In the genomic region with DNA sequence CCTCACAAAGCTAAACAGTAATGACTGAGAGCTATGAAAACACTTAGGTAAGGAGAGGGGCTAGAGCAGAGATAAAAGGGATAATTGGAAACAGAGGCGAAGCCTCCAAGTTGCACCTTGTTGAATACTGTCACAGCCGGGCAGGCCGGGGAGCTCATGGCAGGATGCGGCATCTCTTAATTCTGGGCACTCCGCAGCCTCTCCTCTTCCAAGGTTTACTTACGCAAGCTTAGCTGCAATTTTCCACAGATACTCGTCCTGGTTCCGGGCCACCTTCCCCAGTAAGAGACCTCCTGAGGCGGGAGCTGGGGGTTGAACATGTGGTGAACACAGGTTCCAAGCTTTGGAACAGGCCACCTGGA, we compare ENCODE assay signal across 1 cellular context.
TF ChIP-seq lines count a peak whose summit lies in the region.

No MANE protein-coding gene starts in this region.

TF ChIP-seq in H1, 55 proteins besides CTCF, POLR2A, EP300 and RAD21 (continued from another document):
- TF ChIP-seq, protein P1, sequence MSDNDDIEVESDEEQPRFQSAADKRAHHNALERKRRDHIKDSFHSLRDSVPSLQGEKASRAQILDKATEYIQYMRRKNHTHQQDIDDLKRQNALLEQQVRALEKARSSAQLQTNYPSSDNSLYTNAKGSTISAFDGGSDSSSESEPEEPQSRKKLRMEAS (IDR thresholded peaks at IDR 0.05) = no peak
- TF ChIP-seq TEAD4 (IDR thresholded peaks at IDR 0.05; ENCODE audit: low read depth, low read length) (no peak), BACH1 (IDR thresholded peaks at IDR 0.05; ENCODE audit: low read length) (no peak), CBX8 (IDR thresholded peaks at IDR 0.05; ENCODE audit: borderline replicate concordance, low read depth, low read length) (no peak), ZNF274 (IDR thresholded peaks at IDR 0.05; ENCODE audit: borderline replicate concordance, extremely low read depth, low read length) (no peak), CREB1 (IDR thresholded peaks at IDR 0.05) (no peak)
